Comparison of ENCODE assay signal across 8 cellular contexts in the genomic region with DNA sequence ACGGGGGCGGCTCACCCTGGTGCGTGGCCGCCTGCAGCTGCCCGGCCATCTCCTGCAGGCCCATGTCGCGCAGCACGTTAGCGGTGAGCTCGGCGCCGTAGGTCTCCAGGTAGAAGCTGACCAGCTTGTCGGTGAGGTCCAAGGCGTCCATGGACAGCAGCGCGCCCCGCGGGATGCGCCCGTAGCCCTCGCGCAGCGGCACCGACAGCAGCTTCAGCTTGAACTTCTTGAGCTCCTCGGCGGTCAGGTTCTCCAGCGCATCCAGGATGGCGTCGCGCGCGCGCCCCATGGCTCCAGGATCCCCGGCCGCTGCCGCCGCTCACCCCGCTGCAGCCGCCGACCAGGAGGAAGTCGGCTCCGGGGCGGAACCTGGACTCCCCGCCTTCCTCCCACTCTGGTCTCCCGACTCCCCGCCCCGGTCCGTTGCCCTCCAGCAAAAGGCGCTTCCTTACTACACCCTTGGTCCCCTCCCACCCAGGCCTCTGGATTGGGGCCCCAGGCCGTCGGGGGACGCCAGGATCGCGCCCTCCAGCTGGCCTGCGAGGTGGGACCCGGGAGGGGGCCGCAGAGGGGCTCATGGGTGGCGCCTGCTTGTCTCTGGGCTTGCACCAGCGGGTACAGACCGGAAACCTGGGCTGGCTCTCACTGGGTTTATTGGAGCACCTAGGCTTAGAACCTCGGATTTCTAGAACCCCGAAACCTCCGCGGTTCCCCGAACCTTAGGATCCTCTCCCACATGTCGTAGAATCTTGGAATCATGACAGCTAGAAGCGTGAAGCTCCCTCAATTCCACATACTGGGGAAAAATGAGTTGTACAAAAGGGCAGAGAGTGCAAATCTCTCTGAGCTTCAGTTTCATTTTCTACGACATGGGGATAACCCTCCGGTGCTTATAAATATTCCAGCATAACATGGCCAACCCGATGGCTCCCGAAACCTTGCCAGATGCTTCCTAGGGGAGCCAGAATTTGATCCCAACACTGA. TPM values are rescaled to one million over a fixed set of nuclear protein-coding genes. Genes with fewer than 3 reads are reported as not detected.
DNase-seq lines count a peak whose midpoint lies in the region; ATAC-seq and TF ChIP-seq lines count a peak whose summit lies in the region.

Gene PYCARD (minus strand): TSS at position 359 of the 984 bp plus-strand sequence. CDS start 70 bp downstream, at position 289.

- peak within 1 kb of the TSS; percentile 60 for H3K27ac Mint-ChIP-seq in HFFc6
- peak within 1 kb of the TSS; percentile 92 for H3K27ac Mint-ChIP-seq in central memory CD8-positive, alpha-beta T cell (ENCODE audit: low read depth)

- peak within 1 kb of the TSS; percentile 52 for H3K27ac ChIP-seq in layer of hippocampus (ENCODE audit: low read depth, low read length)

- H3K4me3 Mint-ChIP-seq in HFFc6: peak within 1 kb of the TSS; percentile 88
- H3K4me3 Mint-ChIP-seq in central memory CD8-positive, alpha-beta T cell: peak within 1 kb of the TSS; percentile 90

- H3K4me3 ChIP-seq in GM12875 (ENCODE audit: low read depth, low read length): peak within 1 kb of the TSS; percentile 85

- no peaks in the 10 kb centered on the region for H3K9me3 Mint-ChIP-seq in HFFc6
- H3K9me3 Mint-ChIP-seq in central memory CD8-positive, alpha-beta T cell: no peaks in the 10 kb centered on the region

- peaks cover 46% of the 10 kb centered on the region for H3K4me1 Mint-ChIP-seq in HFFc6 (ENCODE audit: low read depth)
- peaks cover 44% of the 10 kb centered on the region for H3K4me1 Mint-ChIP-seq in central memory CD8-positive, alpha-beta T cell

- peak; percentile 38 for ATAC-seq in central memory CD8-positive, alpha-beta T cell (replicated peaks; ENCODE audit: extremely low read depth, poor library complexity, severe bottlenecking)
- ATAC-seq in stimulated activated naive CD8-positive, alpha-beta T cell treated with anti-CD3 and anti-CD28 coated beads, Interleukin-15, Interleukin-2, amounts not matched to agents 100 U/mL and 50 U/mL, for 24 hours: peak; percentile 28
- no peak for ATAC-seq in HG03520 (IDR thresholded peaks at IDR 0.05; ENCODE audit: unreplicated experiment)

- DNase-seq in HFFc6 (peak; percentile 21), OCI-M1 (lab: John Stamatoyannopoulos, UW) (peak; percentile 46)
- DNase-seq in central memory CD8-positive, alpha-beta T cell (ENCODE audit: low spot score in 2 of 2): no peak
- DNase-seq in stimulated activated naive CD8-positive, alpha-beta T cell treated with anti-CD3 and anti-CD28 coated beads, Interleukin-15, Interleukin-2, amounts not matched to agents 100 U/mL and 50 U/mL, for 24 hours: peak; percentile 47
- no peak for DNase-seq in stimulated activated CD4-positive, alpha-beta T cell treated with anti-CD3 and anti-CD28 coated beads, Interleukin-2, amount 100 ng/mL, for 48 hours

- peaks cover 10% of the 10 kb centered on the region; the same call in 1 of the 2 replicates for H3K36me3 Mint-ChIP-seq in HFFc6 (ENCODE audit: low read depth)
- peaks cover 34% of the 10 kb centered on the region for H3K36me3 Mint-ChIP-seq in central memory CD8-positive, alpha-beta T cell (ENCODE audit: insufficient read depth)

- TF ChIP-seq CTCF in GM12875 (IDR thresholded peaks at IDR 0.05; ENCODE audit: borderline replicate concordance, insufficient read depth, low read depth, low read length) (no peak), HFFc6 (IDR thresholded peaks at IDR 0.05) (no peak)

- no peaks in the 10 kb centered on the region for H3K27me3 ChIP-seq in layer of hippocampus (ENCODE audit: control insufficient read depth, insufficient read depth, low read length)

- H3K27me3 Mint-ChIP-seq in HFFc6 (ENCODE audit: insufficient read depth): peaks cover 28% of the 10 kb centered on the region
- no peaks in the 10 kb centered on the region for H3K27me3 Mint-ChIP-seq in central memory CD8-positive, alpha-beta T cell

RNA-seq across cellular contexts. Expression of gene PYCARD, which starts in this region (rescaled TPM):
- 10 to 100 TPM; 13.0 to 23.1 (median 22.5) TPM for total RNA-seq in HFFc6 (2021; fragmentation: NEBNext Ultra II Directional; extraction: Animal tissue kit (Norgen Biotek cat#: 25700))

Comparison
In these comparisons a context has a peak if more than half of its experiments do, and no peak if none do; other contexts are left out.
1. DNase-seq: peak in HFFc6 (single experiment), OCI-M1 (single experiment) and stimulated activated naive CD8-positive, alpha-beta T cell treated with anti-CD3 and anti-CD28 coated beads, Interleukin-15, Interleukin-2, amounts not matched to agents 100 U/mL and 50 U/mL, for 24 hours (single experiment); none in central memory CD8-positive, alpha-beta T cell (0 of 2) and stimulated activated CD4-positive, alpha-beta T cell treated with anti-CD3 and anti-CD28 coated beads, Interleukin-2, amount 100 ng/mL, for 48 hours (0 of 2).